ENCODE assay signal across 10 cellular contexts in genomic region chr7:148564275-148564951, GRCh38. TPM values are rescaled to one million over a fixed set of nuclear protein-coding genes. Genes with fewer than 3 reads are reported as not detected.
DNase-seq lines count a peak whose midpoint lies in the region; ATAC-seq and TF ChIP-seq lines count a peak whose summit lies in the region.
"Not testable (repeated sequence)": the region's sequence is repeated elsewhere in the genome, so short reads cannot be mapped to it uniquely, and the experiment has no call there.
"Had no signal": no experiment of that assay in that cellular context is flagged by ENCODE, and none has a peak within 500 bp of the region (broad histone marks: within the 10 kb centered on the region; RNA-seq: fewer than 3 reads in every experiment).

No MANE protein-coding gene starts in this region.

- peak; percentile 81 for ATAC-seq in GM19043 (IDR thresholded peaks at IDR 0.05; ENCODE audit: low read depth, unreplicated experiment)
- ATAC-seq in HG02678 (IDR thresholded peaks at IDR 0.05; ENCODE audit: unreplicated experiment) = peak; percentile 86
- peak in 7 of 8 donors; percentile 47 to 78 (median 65) for ATAC-seq in heart right ventricle

- peaks cover 17% of the 10 kb centered on the region for H3K9me3 ChIP-seq in BLaER1
- H3K9me3 ChIP-seq in adipocyte (ENCODE audit: control insufficient read depth, low read length); heart right ventricle: not testable (repeated sequence)

- H3K4me2 ChIP-seq in BLaER1 = peak overlapping the region; percentile 55

- H3K9ac ChIP-seq in BLaER1 = not testable (repeated sequence)
- H3K9ac ChIP-seq in adipocyte (ENCODE audit: low read length) = peak overlapping the region; percentile 53

- H3K27me3 ChIP-seq in BLaER1; adipocyte (replicated peaks; ENCODE audit: control insufficient read depth, insufficient read depth, low read length); heart right ventricle: not testable (repeated sequence)

- not testable (repeated sequence) for H3K36me3 ChIP-seq in BLaER1; adipocyte (ENCODE audit: control insufficient read depth, insufficient read depth, low read length, severe bottlenecking); heart right ventricle

- H4K20me1 ChIP-seq in BLaER1 = not testable (repeated sequence)

- intact Hi-C loops in heart right ventricle (cut with DNase I) = not testable (repeated sequence)

- H3K27ac Mint-ChIP-seq in IgD-negative memory B cell = peak overlapping the region in 1 of 3 donors; percentile 93
- peak overlapping the region; percentile 81 for H3K27ac Mint-ChIP-seq in T-helper 1 cell treated with Interleukin-12 subunit alpha and Interleukin-12 subunit beta and Interleukin-4 antibody, amounts not matched to agents 30 μg/mL and 1 μg/mL, for 36 hours

- H3K4me1 ChIP-seq in BLaER1 = peaks cover 20% of the 10 kb centered on the region
- H3K4me1 ChIP-seq in adipocyte (ENCODE audit: control insufficient read depth, insufficient read depth, low read length) = not testable (repeated sequence)
- H3K4me1 ChIP-seq in heart right ventricle = peaks cover 0 to 26% (median 6%) of the 10 kb centered on the region in 9 donors

- not testable (repeated sequence) for H3K36me3 Mint-ChIP-seq in IgD-negative memory B cell; T-helper 1 cell treated with Interleukin-12 subunit alpha and Interleukin-12 subunit beta and Interleukin-4 antibody, amounts not matched to agents 30 μg/mL and 1 μg/mL, for 36 hours (ENCODE audit: low read depth)

- 0 out of 2 replicates have a peak overlapping the region, but pooled peaks have one; percentile 44 for H3K27ac ChIP-seq in BLaER1
- H3K27ac ChIP-seq in heart right ventricle = peak overlapping the region; percentile 5 to 83 (median 63)

- DNase-seq in adipocyte (ENCODE audit: low read depth) = peak; percentile 30
- peak in 1 of 2 donors; percentile 11 for DNase-seq in heart right ventricle
- peak; percentile 23 to 53 (median 41) for DNase-seq in stimulated activated CD4-positive, alpha-beta T cell treated with anti-CD3 and anti-CD28 coated beads, Interleukin-12 subunit alpha, Interleukin-12 subunit beta, amount 100 ng/mL, for 48 hours (ENCODE audit: low read depth in 2 of 3, low spot score in 1 of 3)

- H3K4me3 Mint-ChIP-seq in IgD-negative memory B cell = peak overlapping the region in 3 of 4 donors; percentile 65 to 89 (median 87)
- H3K4me3 Mint-ChIP-seq in T-helper 1 cell treated with Interleukin-12 subunit alpha and Interleukin-12 subunit beta and Interleukin-4 antibody, amounts not matched to agents 30 μg/mL and 1 μg/mL, for 36 hours = peak overlapping the region; percentile 54

- 37 to 57% methylated on average over 4 of the region's 4 CpGs for WGBS in heart right ventricle, 2 donors

- not testable (repeated sequence) for H3K27me3 Mint-ChIP-seq in IgD-negative memory B cell; T-helper 1 cell treated with Interleukin-12 subunit alpha and Interleukin-12 subunit beta and Interleukin-4 antibody, amounts not matched to agents 30 μg/mL and 1 μg/mL, for 36 hours (ENCODE audit: low read depth)

- H3K4me1 Mint-ChIP-seq in IgD-negative memory B cell = peaks cover 11 to 17% (median 11%) of the 10 kb centered on the region in 3 donors
- H3K4me1 Mint-ChIP-seq in T-helper 1 cell treated with Interleukin-12 subunit alpha and Interleukin-12 subunit beta and Interleukin-4 antibody, amounts not matched to agents 30 μg/mL and 1 μg/mL, for 36 hours (ENCODE audit: low read depth) = peaks cover 16% of the 10 kb centered on the region

- not testable (repeated sequence) for TF ChIP-seq CTCF in heart right ventricle (IDR thresholded peaks at IDR 0.05)

- not testable (repeated sequence) for H3K9me3 Mint-ChIP-seq in IgD-negative memory B cell
- peaks cover 13% of the 10 kb centered on the region for H3K9me3 Mint-ChIP-seq in T-helper 1 cell treated with Interleukin-12 subunit alpha and Interleukin-12 subunit beta and Interleukin-4 antibody, amounts not matched to agents 30 μg/mL and 1 μg/mL, for 36 hours

- not testable (repeated sequence) for H3K4me3 ChIP-seq in BLaER1
- H3K4me3 ChIP-seq in adipocyte (ENCODE audit: low read length) (peak overlapping the region; percentile 67), heart right ventricle (peak overlapping the region in 5 of 10 donors; percentile 2 to 21 (median 5))

RNA-seq across cellular contexts. Expression of gene C7orf33, which starts 26.2 kb away (rescaled TPM):
- polyA plus RNA-seq in IgD-negative memory B cell (not detected), heart right ventricle (not detected)
- total RNA-seq in heart right ventricle = not detected
- total RNA-seq: pulmonary artery endothelial cell had no signal
- polyA plus RNA-seq: AG04450 had no signal
